1 cellular context compared by ENCODE assay signal in the genomic region with DNA sequence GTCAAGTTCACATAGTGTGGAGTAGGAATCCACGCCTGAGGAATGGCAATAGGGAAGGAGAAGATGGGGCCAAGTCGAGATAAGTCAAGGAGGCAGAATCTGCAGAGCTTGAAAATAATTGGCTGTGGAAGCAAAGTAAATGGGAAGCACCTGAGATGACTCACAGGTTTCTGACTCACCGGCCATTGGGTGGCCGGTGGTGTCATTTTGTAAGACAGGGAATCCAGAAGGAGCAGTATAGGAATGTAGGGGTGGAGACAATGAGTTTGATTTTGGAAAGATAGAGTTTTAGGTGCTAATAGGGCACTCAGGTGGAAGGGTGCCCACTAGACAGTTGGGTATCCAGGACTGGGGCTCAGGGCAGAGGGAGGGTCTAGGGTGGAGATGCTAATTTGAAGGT.
TF ChIP-seq lines count a peak whose summit lies in the region.

No MANE protein-coding gene starts in this region.

TF ChIP-seq in WTC11, 78 proteins besides CTCF, POLR2A, EP300 and RAD21 (continued from another document):
- TF ChIP-seq, protein P1, sequence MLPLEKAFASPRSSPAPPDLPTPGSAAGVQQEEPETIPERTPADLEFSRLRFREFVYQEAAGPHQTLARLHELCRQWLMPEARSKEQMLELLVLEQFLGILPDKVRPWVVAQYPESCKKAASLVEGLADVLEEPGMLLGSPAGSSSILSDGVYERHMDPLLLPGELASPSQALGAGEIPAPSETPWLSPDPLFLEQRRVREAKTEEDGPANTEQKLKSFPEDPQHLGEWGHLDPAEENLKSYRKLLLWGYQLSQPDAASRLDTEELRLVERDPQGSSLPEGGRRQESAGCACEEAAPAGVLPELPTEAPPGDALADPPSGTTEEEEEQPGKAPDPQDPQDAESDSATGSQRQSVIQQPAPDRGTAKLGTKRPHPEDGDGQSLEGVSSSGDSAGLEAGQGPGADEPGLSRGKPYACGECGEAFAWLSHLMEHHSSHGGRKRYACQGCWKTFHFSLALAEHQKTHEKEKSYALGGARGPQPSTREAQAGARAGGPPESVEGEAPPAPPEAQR (CRISPR knock-in tag; IDR thresholded peaks at IDR 0.05), result no peak
- no peak for TF ChIP-seq TEAD1 (CRISPR knock-in tag; IDR thresholded peaks at IDR 0.05)
